In the genomic region with DNA sequence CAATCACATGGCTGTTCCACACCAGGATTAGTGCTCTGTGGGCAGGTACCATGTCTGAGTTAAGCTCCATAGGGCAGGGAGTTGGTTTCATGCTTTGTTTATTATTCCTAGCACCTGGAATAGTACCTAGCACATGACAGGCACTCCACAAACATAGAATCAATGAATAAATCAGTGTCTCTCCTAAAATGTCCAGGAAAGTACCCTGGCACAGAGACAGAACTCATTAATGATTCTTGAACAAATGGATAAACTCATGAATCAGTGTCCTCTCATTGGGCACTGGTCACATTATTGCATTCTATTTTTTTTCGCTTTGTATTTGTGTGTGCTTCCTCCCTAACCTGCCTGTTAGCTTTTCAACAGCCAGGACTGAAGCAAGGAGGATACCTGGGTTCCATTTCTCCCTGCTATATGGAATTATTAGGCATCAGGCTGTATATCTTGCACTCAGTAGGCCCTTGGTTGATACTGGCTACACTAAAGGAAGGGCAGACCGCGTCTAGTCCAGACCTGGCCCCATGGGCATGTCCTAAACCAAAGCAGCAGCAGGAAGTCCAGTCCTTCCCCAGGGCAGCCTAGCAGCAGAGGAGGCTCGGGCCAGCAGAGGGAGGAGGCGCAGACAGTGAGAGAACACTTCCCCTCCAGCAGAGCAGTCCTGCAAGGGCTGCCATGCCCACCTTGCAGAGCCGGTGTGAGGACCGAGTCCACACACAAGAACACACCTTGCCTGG, we compare ENCODE assay signal across 9 cellular contexts. TPM values are rescaled to one million over a fixed set of nuclear protein-coding genes. Genes with fewer than 3 reads are reported as not detected.
DNase-seq lines count a peak whose midpoint lies in the region; ATAC-seq and TF ChIP-seq lines count a peak whose summit lies in the region.
"Had no signal": no experiment of that assay in that cellular context is flagged by ENCODE, and none has a peak within 500 bp of the region (broad histone marks: within the 10 kb centered on the region; RNA-seq: fewer than 3 reads in every experiment).

No MANE protein-coding gene starts in this region.

- peaks cover 0 to 83% of the 10 kb centered on the region in 2 donors for H3K4me1 ChIP-seq in right atrium auricular region
- peaks cover 48% of the 10 kb centered on the region for H3K4me1 ChIP-seq in effector memory CD4-positive, alpha-beta T cell (ENCODE audit: control insufficient read depth, insufficient read depth, low read length, poor library complexity, severe bottlenecking)

- no peaks in the 10 kb centered on the region for H3K9me3 Mint-ChIP-seq in activated naive CD8-positive, alpha-beta T cell treated with anti-CD3 and anti-CD28 coated beads, Interleukin-2, amount 10 ng/mL, durations not matched to agents 7 days and 5 days
- no peaks in the 10 kb centered on the region for H3K9me3 Mint-ChIP-seq in stimulated activated memory B cell treated with anti-CD40 and anti-IgM and Interleukin-4, amounts not matched to agents 10 μg/mL and 1 μg/mL and 100 μg/mL, for 72 hours

- H3K27me3 Mint-ChIP-seq in activated naive CD8-positive, alpha-beta T cell treated with anti-CD3 and anti-CD28 coated beads, Interleukin-2, amount 10 ng/mL, durations not matched to agents 7 days and 5 days = no peaks in the 10 kb centered on the region
- H3K27me3 Mint-ChIP-seq in stimulated activated memory B cell treated with anti-CD40 and anti-IgM and Interleukin-4, amounts not matched to agents 10 μg/mL and 1 μg/mL and 100 μg/mL, for 72 hours = no peaks in the 10 kb centered on the region

- peak overlapping the region; percentile 8 to 68 for H3K27ac ChIP-seq in right atrium auricular region
- H3K27ac ChIP-seq in effector memory CD4-positive, alpha-beta T cell (ENCODE audit: insufficient read depth, low read length, poor library complexity, severe bottlenecking) = no peak overlapping the region

- POLR2A ChIA-PET in activated naive CD8-positive, alpha-beta T cell treated with anti-CD3 and anti-CD28 coated beads, Interleukin-2, amount 10 ng/mL, durations not matched to agents 7 days and 5 days (lab: Charles Lee) = interaction anchor here (5.3 to 18.4 kb wide), 3 partner anchors 8 to 31 kb away, joined by 28 to 465 read pairs (median 428); partner anchors contain the start of gene HDAC7

- H3K4me3 Mint-ChIP-seq in activated naive CD8-positive, alpha-beta T cell treated with anti-CD3 and anti-CD28 coated beads, Interleukin-2, amount 10 ng/mL, durations not matched to agents 7 days and 5 days = peak overlapping the region; percentile 84
- no peak overlapping the region for H3K4me3 Mint-ChIP-seq in stimulated activated memory B cell treated with anti-CD40 and anti-IgM and Interleukin-4, amounts not matched to agents 10 μg/mL and 1 μg/mL and 100 μg/mL, for 72 hours

- no peak overlapping the region for H3K4me3 ChIP-seq in LNCaP clone FGC (ENCODE audit: low read depth, low read length)
- H3K4me3 ChIP-seq in right atrium auricular region = no peak overlapping the region
- H3K4me3 ChIP-seq in effector memory CD4-positive, alpha-beta T cell (ENCODE audit: insufficient read depth, low read depth, low read length, poor library complexity, severe bottlenecking) = no peak overlapping the region

- DNase-seq in LNCaP clone FGC (ENCODE audit: low read depth) (peak; percentile 73), right atrium auricular region (ENCODE audit: low spot score) (no peak), NCI-H1092 treated with DMSO at 0.1 percent for 48 hours (lab: John Stamatoyannopoulos, UW) (no peak)
- no peak for DNase-seq in activated naive CD8-positive, alpha-beta T cell treated with anti-CD3 and anti-CD28 coated beads, Interleukin-2, amount 10 ng/mL, durations not matched to agents 7 days and 5 days
- DNase-seq in effector memory CD4-positive, alpha-beta T cell = no peak
- DNase-seq in activated CD4-positive, alpha-beta T cell treated with anti-CD3 and anti-CD28 coated beads, Interleukin-2, amount 50 U/mL, for 1 hour = no peak
- DNase-seq: retina had no signal

- H3K9me3 ChIP-seq in right atrium auricular region = no peaks in the 10 kb centered on the region
- H3K9me3 ChIP-seq in effector memory CD4-positive, alpha-beta T cell (ENCODE audit: control insufficient read depth, low read length) = no peaks in the 10 kb centered on the region

- H3K36me3 Mint-ChIP-seq in activated naive CD8-positive, alpha-beta T cell treated with anti-CD3 and anti-CD28 coated beads, Interleukin-2, amount 10 ng/mL, durations not matched to agents 7 days and 5 days = peaks cover 34% of the 10 kb centered on the region
- H3K36me3 Mint-ChIP-seq in stimulated activated memory B cell treated with anti-CD40 and anti-IgM and Interleukin-4, amounts not matched to agents 10 μg/mL and 1 μg/mL and 100 μg/mL, for 72 hours = peaks cover 26% of the 10 kb centered on the region

- peaks cover 39% of the 10 kb centered on the region for H3K36me3 ChIP-seq in right atrium auricular region
- H3K36me3 ChIP-seq in effector memory CD4-positive, alpha-beta T cell (ENCODE audit: control insufficient read depth, insufficient read depth, low read length) = peaks cover 42% of the 10 kb centered on the region

- no peak for ATAC-seq in activated naive CD8-positive, alpha-beta T cell treated with anti-CD3 and anti-CD28 coated beads, Interleukin-2, amount 10 ng/mL, durations not matched to agents 7 days and 5 days (ENCODE audit: low read depth)
- no peak for ATAC-seq in stimulated activated memory B cell treated with anti-CD40 and anti-IgM and Interleukin-4, amounts not matched to agents 10 μg/mL and 1 μg/mL and 100 μg/mL, for 72 hours
- no peak for ATAC-seq in GM21717 (IDR thresholded peaks at IDR 0.05; ENCODE audit: unreplicated experiment)

- H3K27me3 ChIP-seq in right atrium auricular region = no peaks in the 10 kb centered on the region
- no peaks in the 10 kb centered on the region for H3K27me3 ChIP-seq in effector memory CD4-positive, alpha-beta T cell (replicated peaks; ENCODE audit: control insufficient read depth, insufficient read depth, low read length, poor library complexity, severe bottlenecking)

- TF ChIP-seq CTCF in LNCaP clone FGC (IDR thresholded peaks at IDR 0.05; ENCODE audit: control insufficient read depth, extremely low read depth, insufficient read depth) (0 out of 2 replicates have a peak, but pooled peaks have one; percentile 8), right atrium auricular region (IDR thresholded peaks at IDR 0.05) (peak in 1 of 2 donors; percentile 47)

- H3K4me1 Mint-ChIP-seq in activated naive CD8-positive, alpha-beta T cell treated with anti-CD3 and anti-CD28 coated beads, Interleukin-2, amount 10 ng/mL, durations not matched to agents 7 days and 5 days = peaks cover 73% of the 10 kb centered on the region
- peaks cover 81% of the 10 kb centered on the region for H3K4me1 Mint-ChIP-seq in stimulated activated memory B cell treated with anti-CD40 and anti-IgM and Interleukin-4, amounts not matched to agents 10 μg/mL and 1 μg/mL and 100 μg/mL, for 72 hours

- H3K27ac Mint-ChIP-seq in activated naive CD8-positive, alpha-beta T cell treated with anti-CD3 and anti-CD28 coated beads, Interleukin-2, amount 10 ng/mL, durations not matched to agents 7 days and 5 days = peak overlapping the region; percentile 95
- H3K27ac Mint-ChIP-seq in stimulated activated memory B cell treated with anti-CD40 and anti-IgM and Interleukin-4, amounts not matched to agents 10 μg/mL and 1 μg/mL and 100 μg/mL, for 72 hours = peak overlapping the region; percentile 97

RNA-seq across cellular contexts. Expression of gene HDAC7, which starts 18.4 kb away (rescaled TPM):
- 100 to 1,000 TPM; 200 to 215 TPM for total RNA-seq in activated naive CD8-positive, alpha-beta T cell treated with anti-CD3 and anti-CD28 coated beads, Interleukin-2, amount 10 ng/mL, durations not matched to agents 7 days and 5 days
- total RNA-seq in right atrium auricular region = 10 to 100 TPM; 33.4 to 60.2 TPM

RNA-seq across cellular contexts. Expression of gene SLC48A1, which starts 28.3 kb away (rescaled TPM):
- 10 to 100 TPM; 13.4 to 13.9 TPM for total RNA-seq in activated naive CD8-positive, alpha-beta T cell treated with anti-CD3 and anti-CD28 coated beads, Interleukin-2, amount 10 ng/mL, durations not matched to agents 7 days and 5 days
- total RNA-seq in right atrium auricular region = 10 to 100 TPM; 48.9 to 52.0 TPM

RNA-seq across cellular contexts. Expression of gene RAPGEF3, which starts 42.7 kb away (rescaled TPM):
- 1 to 10 TPM in 1 of 2 experiments, under 1 TPM in 1; 0.94 to 1.1 TPM for total RNA-seq in activated naive CD8-positive, alpha-beta T cell treated with anti-CD3 and anti-CD28 coated beads, Interleukin-2, amount 10 ng/mL, durations not matched to agents 7 days and 5 days
- total RNA-seq in right atrium auricular region = 10 to 100 TPM; 19.8 to 26.8 TPM

Comparison
In these comparisons a context has a peak if more than half of its experiments do, and no peak if none do; other contexts are left out.
1. RNA of gene RAPGEF3, which starts 42.7 kb away (total RNA-seq): 19.8 to 26.8 TPM in right atrium auricular region; 0.94 to 1.1 TPM in activated naive CD8-positive, alpha-beta T cell treated with anti-CD3 and anti-CD28 coated beads, Interleukin-2, amount 10 ng/mL, durations not matched to agents 7 days and 5 days; every median in the first group is over 4 times any median in the second.